Comparison of ENCODE assay signal across 10 cellular contexts in genomic region chr2:139034064-139034463, GRCh38.
"Had no signal": no experiment of that assay in that cellular context is flagged by ENCODE, and none has a peak within 500 bp of the region (broad histone marks: within the 10 kb centered on the region; RNA-seq: fewer than 3 reads in every experiment).

No MANE protein-coding gene starts in this region.

- H3K4me3 ChIP-seq: GM23248, GM23338, HAP-1 had no signal

- H3K36me3 ChIP-seq: HAP-1 had no signal

- H3K4me1 ChIP-seq: HAP-1 had no signal

- H3K9me3 Mint-ChIP-seq: GM23338 had no signal

- H3K4me3 Mint-ChIP-seq: GM23338, H9 had no signal

- H3K9me3 ChIP-seq: HAP-1 had no signal

- H3K27ac ChIP-seq: GM23248 had no signal

- H2AFZ ChIP-seq: GM23248, GM23338 had no signal

- FAIRE-seq: H1, H54 had no signal

- ATAC-seq: GM23338, HCT116 had no signal

- H3K27ac Mint-ChIP-seq: GM23338, H9 had no signal

- H3K9ac ChIP-seq: GM23248 had no signal

- H3K4me2 ChIP-seq: GM23338 had no signal

- DNase-seq: GOT3, H7, H9, HCEC 1CT had no signal
